Comparison of ENCODE assay signal across 6 cellular contexts in the genomic region with DNA sequence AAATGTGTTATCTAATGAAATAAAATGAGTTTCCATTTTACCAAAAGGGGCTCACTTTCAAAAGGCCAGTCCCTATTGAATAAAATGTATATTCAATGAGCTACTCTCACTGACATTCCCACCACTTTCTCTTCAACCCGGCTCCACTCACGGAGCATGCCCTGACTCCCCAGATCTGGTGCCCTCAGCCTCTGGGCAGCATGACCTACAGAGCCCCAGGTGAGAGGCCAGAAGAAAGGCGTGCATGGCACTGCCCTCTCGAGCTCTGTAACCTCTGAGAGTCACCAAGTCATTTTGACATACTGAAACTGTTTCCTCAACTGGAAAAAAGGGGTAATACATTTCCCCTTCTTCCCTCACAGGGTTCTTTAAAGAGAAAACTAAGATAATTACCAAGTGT. TPM values are rescaled to one million over a fixed set of nuclear protein-coding genes. Genes with fewer than 3 reads are reported as not detected.
"Had no signal": no experiment of that assay in that cellular context is flagged by ENCODE, and none has a peak within 500 bp of the region (broad histone marks: within the 10 kb centered on the region; RNA-seq: fewer than 3 reads in every experiment).

No MANE protein-coding gene starts in this region.

- H3K4me3 Mint-ChIP-seq: GM23338, H9, IgD-negative memory B cell had no signal

- H3K9me3 Mint-ChIP-seq: GM23338 had no signal

- H3K27ac ChIP-seq: HL-60 had no signal

- H3K4me1 Mint-ChIP-seq: IgD-negative memory B cell had no signal

- ATAC-seq: GM23338, HepG2 had no signal

- H3K27ac Mint-ChIP-seq: GM23338, H9, IgD-negative memory B cell had no signal

- DNase-seq: H9, HCEC 1CT had no signal

RNA-seq across cellular contexts. Expression of gene SIAH3, which starts 25.2 kb away (rescaled TPM):
- total RNA-seq: H9, HepG2 had no signal
- polyA plus RNA-seq: HepG2, IgD-negative memory B cell had no signal
